1 cellular context compared by ENCODE assay signal in the genomic region with DNA sequence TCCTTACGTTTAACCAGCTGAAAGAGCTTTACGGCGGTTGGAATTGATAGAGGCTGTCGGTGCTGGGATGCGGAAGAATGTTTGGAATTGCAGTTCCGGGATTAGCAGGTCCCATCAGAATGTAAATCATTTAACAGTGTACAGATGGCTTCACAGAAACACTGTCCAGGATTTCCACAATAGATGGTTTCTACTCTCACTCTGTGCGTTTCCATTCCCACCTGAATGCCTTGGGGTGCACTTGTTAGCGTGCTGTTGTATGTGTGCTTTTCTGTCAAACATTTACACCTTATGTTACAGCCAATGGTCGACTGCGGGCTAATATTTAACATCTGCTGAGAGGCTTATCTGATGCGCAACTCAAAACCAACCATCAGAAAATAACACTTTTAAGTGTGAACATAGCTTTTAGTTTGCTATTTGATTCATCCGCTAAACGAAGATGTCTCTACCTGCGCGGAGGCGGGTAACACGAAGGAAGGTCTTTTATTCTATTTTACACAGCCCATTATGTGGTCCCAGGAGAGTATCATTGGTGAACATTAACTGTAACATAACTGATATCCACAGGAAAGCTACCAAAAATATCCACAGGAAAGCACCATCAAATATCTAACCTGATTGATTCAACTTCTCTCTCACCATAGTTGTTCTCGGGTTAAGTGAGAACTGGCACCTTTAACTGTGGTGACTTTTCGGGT.
TF ChIP-seq lines count a peak whose summit lies in the region.

No MANE protein-coding gene starts in this region.

TF ChIP-seq in HepG2, 621 proteins besides CTCF, POLR2A, EP300 and RAD21 (continued from another document and continues in another):
- TF ChIP-seq, protein P1, sequence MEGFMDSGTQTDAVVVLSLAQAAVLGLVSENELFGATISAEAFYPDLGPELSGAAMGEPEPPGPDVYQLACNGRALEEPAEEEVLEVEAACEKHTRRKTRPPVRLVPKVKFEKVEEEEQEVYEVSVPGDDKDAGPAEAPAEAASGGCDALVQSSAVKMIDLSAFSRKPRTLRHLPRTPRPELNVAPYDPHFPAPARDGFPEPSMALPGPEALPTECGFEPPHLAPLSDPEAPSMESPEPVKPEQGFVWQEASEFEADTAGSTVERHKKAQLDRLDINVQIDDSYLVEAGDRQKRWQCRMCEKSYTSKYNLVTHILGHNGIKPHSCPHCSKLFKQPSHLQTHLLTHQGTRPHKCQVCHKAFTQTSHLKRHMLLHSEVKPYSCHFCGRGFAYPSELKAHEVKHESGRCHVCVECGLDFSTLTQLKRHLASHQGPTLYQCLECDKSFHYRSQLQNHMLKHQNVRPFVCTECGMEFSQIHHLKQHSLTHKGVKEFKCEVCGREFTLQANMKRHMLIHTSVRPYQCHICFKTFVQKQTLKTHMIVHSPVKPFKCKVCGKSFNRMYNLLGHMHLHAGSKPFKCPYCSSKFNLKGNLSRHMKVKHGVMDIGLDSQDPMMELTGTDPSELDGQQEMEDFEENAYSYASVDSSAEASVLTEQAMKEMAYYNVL (CRISPR knock-in tag; IDR thresholded peaks at IDR 0.05; ENCODE audit: borderline replicate concordance), result no peak
- no peak for TF ChIP-seq ZBTB1 (CRISPR knock-in tag; IDR thresholded peaks at IDR 0.05; ENCODE audit: borderline replicate concordance)
- no peak for TF ChIP-seq ZNF879 (CRISPR knock-in tag; IDR thresholded peaks at IDR 0.05)
- TF ChIP-seq RBAK (CRISPR knock-in tag; IDR thresholded peaks at IDR 0.05), result peak; percentile 71; the same call in 1 of the 2 replicates
- no peak for TF ChIP-seq ZFP36L2 (CRISPR knock-in tag; IDR thresholded peaks at IDR 0.05)
- TF ChIP-seq, protein P2, sequence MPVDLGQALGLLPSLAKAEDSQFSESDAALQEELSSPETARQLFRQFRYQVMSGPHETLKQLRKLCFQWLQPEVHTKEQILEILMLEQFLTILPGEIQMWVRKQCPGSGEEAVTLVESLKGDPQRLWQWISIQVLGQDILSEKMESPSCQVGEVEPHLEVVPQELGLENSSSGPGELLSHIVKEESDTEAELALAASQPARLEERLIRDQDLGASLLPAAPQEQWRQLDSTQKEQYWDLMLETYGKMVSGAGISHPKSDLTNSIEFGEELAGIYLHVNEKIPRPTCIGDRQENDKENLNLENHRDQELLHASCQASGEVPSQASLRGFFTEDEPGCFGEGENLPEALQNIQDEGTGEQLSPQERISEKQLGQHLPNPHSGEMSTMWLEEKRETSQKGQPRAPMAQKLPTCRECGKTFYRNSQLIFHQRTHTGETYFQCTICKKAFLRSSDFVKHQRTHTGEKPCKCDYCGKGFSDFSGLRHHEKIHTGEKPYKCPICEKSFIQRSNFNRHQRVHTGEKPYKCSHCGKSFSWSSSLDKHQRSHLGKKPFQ (CRISPR knock-in tag; IDR thresholded peaks at IDR 0.05; ENCODE audit: insufficient replicate concordance), result peak; percentile 35
- TF ChIP-seq ZNF292 (CRISPR knock-in tag; IDR thresholded peaks at IDR 0.05; ENCODE audit: borderline replicate concordance, low read depth), result 0 out of 2 replicates have a peak, but pooled peaks have one; percentile 46
- TF ChIP-seq ZNF460 (CRISPR knock-in tag; IDR thresholded peaks at IDR 0.05; ENCODE audit: borderline replicate concordance), result peak; percentile 14; the same call in 1 of the 2 replicates
- TF ChIP-seq TBX3 (IDR thresholded peaks at IDR 0.05; ENCODE audit: borderline replicate concordance), result peak; percentile 36; the same call in 1 of the 2 replicates
- TF ChIP-seq, protein P3, sequence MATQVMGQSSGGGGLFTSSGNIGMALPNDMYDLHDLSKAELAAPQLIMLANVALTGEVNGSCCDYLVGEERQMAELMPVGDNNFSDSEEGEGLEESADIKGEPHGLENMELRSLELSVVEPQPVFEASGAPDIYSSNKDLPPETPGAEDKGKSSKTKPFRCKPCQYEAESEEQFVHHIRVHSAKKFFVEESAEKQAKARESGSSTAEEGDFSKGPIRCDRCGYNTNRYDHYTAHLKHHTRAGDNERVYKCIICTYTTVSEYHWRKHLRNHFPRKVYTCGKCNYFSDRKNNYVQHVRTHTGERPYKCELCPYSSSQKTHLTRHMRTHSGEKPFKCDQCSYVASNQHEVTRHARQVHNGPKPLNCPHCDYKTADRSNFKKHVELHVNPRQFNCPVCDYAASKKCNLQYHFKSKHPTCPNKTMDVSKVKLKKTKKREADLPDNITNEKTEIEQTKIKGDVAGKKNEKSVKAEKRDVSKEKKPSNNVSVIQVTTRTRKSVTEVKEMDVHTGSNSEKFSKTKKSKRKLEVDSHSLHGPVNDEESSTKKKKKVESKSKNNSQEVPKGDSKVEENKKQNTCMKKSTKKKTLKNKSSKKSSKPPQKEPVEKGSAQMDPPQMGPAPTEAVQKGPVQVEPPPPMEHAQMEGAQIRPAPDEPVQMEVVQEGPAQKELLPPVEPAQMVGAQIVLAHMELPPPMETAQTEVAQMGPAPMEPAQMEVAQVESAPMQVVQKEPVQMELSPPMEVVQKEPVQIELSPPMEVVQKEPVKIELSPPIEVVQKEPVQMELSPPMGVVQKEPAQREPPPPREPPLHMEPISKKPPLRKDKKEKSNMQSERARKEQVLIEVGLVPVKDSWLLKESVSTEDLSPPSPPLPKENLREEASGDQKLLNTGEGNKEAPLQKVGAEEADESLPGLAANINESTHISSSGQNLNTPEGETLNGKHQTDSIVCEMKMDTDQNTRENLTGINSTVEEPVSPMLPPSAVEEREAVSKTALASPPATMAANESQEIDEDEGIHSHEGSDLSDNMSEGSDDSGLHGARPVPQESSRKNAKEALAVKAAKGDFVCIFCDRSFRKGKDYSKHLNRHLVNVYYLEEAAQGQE (IDR thresholded peaks at IDR 0.05; ENCODE audit: borderline replicate concordance in 1 of 2, low read depth in 1 of 2, low read length in 2 of 2), result no peak; a peak in 1 of 4 replicates
- TF ChIP-seq SALL1 (CRISPR knock-in tag; IDR thresholded peaks at IDR 0.05), result peak; percentile 31; the same call in 1 of the 2 replicates
- TF ChIP-seq, protein P4, sequence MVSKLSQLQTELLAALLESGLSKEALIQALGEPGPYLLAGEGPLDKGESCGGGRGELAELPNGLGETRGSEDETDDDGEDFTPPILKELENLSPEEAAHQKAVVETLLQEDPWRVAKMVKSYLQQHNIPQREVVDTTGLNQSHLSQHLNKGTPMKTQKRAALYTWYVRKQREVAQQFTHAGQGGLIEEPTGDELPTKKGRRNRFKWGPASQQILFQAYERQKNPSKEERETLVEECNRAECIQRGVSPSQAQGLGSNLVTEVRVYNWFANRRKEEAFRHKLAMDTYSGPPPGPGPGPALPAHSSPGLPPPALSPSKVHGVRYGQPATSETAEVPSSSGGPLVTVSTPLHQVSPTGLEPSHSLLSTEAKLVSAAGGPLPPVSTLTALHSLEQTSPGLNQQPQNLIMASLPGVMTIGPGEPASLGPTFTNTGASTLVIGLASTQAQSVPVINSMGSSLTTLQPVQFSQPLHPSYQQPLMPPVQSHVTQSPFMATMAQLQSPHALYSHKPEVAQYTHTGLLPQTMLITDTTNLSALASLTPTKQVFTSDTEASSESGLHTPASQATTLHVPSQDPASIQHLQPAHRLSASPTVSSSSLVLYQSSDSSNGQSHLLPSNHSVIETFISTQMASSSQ (IDR thresholded peaks at IDR 0.05; ENCODE audit: low read depth), result peak; percentile 97
- TF ChIP-seq, protein P4 (CRISPR knock-in tag; IDR thresholded peaks at IDR 0.05; ENCODE audit: borderline replicate concordance), result peak; percentile 92; the same call in 1 of the 2 replicates
- TF ChIP-seq ISX (CRISPR knock-in tag; conservative IDR thresholded peaks at IDR 0.05), result no peak
- TF ChIP-seq, protein P5, sequence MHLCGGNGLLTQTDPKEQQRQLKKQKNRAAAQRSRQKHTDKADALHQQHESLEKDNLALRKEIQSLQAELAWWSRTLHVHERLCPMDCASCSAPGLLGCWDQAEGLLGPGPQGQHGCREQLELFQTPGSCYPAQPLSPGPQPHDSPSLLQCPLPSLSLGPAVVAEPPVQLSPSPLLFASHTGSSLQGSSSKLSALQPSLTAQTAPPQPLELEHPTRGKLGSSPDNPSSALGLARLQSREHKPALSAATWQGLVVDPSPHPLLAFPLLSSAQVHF (CRISPR knock-in tag; IDR thresholded peaks at IDR 0.05), result no peak
- TF ChIP-seq, protein P6, sequence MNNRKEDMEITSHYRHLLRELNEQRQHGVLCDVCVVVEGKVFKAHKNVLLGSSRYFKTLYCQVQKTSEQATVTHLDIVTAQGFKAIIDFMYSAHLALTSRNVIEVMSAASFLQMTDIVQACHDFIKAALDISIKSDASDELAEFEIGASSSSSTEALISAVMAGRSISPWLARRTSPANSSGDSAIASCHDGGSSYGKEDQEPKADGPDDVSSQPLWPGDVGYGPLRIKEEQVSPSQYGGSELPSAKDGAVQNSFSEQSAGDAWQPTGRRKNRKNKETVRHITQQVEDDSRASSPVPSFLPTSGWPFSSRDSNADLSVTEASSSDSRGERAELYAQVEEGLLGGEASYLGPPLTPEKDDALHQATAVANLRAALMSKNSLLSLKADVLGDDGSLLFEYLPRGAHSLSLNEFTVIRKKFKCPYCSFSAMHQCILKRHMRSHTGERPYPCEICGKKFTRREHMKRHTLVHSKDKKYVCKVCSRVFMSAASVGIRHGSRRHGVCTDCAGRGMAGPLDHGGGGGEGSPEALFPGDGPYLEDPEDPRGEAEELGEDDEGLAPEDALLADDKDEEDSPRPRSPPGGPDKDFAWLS (CRISPR knock-in tag; IDR thresholded peaks at IDR 0.05; ENCODE audit: borderline replicate concordance), result no peak
- 0 out of 2 replicates have a peak, but pooled peaks have one; percentile 34 for TF ChIP-seq NCOA2 (CRISPR knock-in tag; IDR thresholded peaks at IDR 0.05)
- 0 out of 2 replicates have a peak, but pooled peaks have one; percentile 1 for TF ChIP-seq HNF4A (CRISPR knock-in tag; IDR thresholded peaks at IDR 0.05)
- no peak for TF ChIP-seq SNAI1 (CRISPR knock-in tag; IDR thresholded peaks at IDR 0.05; ENCODE audit: borderline replicate concordance)
- TF ChIP-seq, protein P7, sequence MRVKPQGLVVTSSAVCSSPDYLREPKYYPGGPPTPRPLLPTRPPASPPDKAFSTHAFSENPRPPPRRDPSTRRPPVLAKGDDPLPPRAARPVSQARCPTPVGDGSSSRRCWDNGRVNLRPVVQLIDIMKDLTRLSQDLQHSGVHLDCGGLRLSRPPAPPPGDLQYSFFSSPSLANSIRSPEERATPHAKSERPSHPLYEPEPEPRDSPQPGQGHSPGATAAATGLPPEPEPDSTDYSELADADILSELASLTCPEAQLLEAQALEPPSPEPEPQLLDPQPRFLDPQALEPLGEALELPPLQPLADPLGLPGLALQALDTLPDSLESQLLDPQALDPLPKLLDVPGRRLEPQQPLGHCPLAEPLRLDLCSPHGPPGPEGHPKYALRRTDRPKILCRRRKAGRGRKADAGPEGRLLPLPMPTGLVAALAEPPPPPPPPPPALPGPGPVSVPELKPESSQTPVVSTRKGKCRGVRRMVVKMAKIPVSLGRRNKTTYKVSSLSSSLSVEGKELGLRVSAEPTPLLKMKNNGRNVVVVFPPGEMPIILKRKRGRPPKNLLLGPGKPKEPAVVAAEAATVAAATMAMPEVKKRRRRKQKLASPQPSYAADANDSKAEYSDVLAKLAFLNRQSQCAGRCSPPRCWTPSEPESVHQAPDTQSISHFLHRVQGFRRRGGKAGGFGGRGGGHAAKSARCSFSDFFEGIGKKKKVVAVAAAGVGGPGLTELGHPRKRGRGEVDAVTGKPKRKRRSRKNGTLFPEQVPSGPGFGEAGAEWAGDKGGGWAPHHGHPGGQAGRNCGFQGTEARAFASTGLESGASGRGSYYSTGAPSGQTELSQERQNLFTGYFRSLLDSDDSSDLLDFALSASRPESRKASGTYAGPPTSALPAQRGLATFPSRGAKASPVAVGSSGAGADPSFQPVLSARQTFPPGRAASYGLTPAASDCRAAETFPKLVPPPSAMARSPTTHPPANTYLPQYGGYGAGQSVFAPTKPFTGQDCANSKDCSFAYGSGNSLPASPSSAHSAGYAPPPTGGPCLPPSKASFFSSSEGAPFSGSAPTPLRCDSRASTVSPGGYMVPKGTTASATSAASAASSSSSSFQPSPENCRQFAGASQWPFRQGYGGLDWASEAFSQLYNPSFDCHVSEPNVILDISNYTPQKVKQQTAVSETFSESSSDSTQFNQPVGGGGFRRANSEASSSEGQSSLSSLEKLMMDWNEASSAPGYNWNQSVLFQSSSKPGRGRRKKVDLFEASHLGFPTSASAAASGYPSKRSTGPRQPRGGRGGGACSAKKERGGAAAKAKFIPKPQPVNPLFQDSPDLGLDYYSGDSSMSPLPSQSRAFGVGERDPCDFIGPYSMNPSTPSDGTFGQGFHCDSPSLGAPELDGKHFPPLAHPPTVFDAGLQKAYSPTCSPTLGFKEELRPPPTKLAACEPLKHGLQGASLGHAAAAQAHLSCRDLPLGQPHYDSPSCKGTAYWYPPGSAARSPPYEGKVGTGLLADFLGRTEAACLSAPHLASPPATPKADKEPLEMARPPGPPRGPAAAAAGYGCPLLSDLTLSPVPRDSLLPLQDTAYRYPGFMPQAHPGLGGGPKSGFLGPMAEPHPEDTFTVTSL (CRISPR knock-in tag; IDR thresholded peaks at IDR 0.05; ENCODE audit: borderline replicate concordance), result peak; percentile 77; the same call in 1 of the 2 replicates
- TF ChIP-seq, protein P8, sequence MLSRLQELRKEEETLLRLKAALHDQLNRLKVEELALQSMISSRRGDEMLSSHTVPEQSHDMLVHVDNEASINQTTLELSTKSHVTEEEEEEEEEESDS (CRISPR knock-in tag; IDR thresholded peaks at IDR 0.05; ENCODE audit: borderline replicate concordance), result no peak
- TF ChIP-seq POLR2AphosphoS5 (IDR thresholded peaks at IDR 0.05; ENCODE audit: low read depth, low read length), result peak; percentile 39; the same call in 1 of the 2 replicates
- TF ChIP-seq ZNF317 (CRISPR knock-in tag; IDR thresholded peaks at IDR 0.05), result no peak
- peak; percentile 59; the same call in 1 of the 2 replicates for TF ChIP-seq GATAD2A (CRISPR knock-in tag; IDR thresholded peaks at IDR 0.05)
